Comparison of ENCODE assay signal across 1 cellular context in the genomic region with DNA sequence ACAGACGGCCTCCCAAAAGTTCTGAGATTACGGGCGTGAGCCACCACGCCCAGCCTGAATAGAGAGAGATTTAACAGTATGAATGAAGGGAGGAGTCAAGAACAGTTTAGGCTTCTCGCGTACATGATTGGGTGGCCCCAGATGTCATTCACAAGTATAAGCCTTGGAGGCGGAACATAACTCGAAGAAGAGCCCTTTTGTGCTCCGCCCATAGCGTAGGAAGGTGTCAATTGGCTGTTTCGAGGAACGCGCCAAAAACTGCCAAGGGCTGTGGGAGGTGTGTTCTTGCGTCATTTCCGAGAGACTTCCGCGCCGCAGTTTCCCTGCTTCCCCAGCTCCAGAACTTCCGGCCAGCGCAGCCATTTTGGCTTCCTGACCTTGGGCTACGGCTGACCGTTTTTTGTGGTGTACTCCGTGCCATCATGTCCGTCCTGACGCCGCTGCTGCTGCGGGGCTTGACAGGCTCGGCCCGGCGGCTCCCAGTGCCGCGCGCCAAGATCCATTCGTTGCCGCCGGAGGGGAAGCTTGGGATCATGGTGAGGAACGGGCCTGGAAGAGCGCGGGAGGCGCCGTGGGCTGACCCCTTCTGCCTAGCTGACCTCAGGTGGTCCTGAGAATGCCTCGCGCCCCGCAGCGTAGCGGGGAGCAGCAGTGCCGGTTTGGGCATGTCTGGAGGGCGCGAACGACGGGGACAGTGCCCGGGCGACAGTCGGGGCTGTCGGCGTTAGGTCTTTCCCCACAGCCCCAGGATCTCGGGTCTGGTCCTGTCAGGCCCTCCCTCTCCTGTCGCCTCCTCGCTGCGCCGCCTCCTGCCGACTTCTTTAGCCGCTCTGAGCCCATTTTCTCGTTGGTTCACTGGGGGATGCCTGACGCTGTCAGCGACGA.
TF ChIP-seq lines count a peak whose summit lies in the region.

A gene with protein sequence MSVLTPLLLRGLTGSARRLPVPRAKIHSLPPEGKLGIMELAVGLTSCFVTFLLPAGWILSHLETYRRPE (plus strand): TSS at position 362 of the 885 bp plus-strand sequence. CDS start 61 bp downstream, at position 423.

TF ChIP-seq in HepG2, 621 proteins besides CTCF, POLR2A, EP300 and RAD21 (continued from another document and continues in another):
- TF ChIP-seq, protein P1, sequence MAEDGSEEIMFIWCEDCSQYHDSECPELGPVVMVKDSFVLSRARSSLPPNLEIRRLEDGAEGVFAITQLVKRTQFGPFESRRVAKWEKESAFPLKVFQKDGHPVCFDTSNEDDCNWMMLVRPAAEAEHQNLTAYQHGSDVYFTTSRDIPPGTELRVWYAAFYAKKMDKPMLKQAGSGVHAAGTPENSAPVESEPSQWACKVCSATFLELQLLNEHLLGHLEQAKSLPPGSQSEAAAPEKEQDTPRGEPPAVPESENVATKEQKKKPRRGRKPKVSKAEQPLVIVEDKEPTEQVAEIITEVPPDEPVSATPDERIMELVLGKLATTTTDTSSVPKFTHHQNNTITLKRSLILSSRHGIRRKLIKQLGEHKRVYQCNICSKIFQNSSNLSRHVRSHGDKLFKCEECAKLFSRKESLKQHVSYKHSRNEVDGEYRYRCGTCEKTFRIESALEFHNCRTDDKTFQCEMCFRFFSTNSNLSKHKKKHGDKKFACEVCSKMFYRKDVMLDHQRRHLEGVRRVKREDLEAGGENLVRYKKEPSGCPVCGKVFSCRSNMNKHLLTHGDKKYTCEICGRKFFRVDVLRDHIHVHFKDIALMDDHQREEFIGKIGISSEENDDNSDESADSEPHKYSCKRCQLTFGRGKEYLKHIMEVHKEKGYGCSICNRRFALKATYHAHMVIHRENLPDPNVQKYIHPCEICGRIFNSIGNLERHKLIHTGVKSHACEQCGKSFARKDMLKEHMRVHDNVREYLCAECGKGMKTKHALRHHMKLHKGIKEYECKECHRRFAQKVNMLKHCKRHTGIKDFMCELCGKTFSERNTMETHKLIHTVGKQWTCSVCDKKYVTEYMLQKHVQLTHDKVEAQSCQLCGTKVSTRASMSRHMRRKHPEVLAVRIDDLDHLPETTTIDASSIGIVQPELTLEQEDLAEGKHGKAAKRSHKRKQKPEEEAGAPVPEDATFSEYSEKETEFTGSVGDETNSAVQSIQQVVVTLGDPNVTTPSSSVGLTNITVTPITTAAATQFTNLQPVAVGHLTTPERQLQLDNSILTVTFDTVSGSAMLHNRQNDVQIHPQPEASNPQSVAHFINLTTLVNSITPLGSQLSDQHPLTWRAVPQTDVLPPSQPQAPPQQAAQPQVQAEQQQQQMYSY (CRISPR knock-in tag; IDR thresholded peaks at IDR 0.05) = peak; percentile 65; the same call in 1 of the 2 replicates
- TF ChIP-seq NFRKB (IDR thresholded peaks at IDR 0.05) (no peak), ATF7-NPFF (CRISPR knock-in tag; IDR thresholded peaks at IDR 0.05; ENCODE audit: low read depth) (peak; percentile 78), FLYWCH1 (CRISPR knock-in tag; IDR thresholded peaks at IDR 0.05) (no peak), PCBP2 (optimal IDR thresholded peaks at IDR 0.05; ENCODE audit: low read depth, low read length, poor library complexity, severe bottlenecking) (no peak), RNF2 (conservative IDR thresholded peaks at IDR 0.05; ENCODE audit: low read depth) (no peak), CHD2 (IDR thresholded peaks at IDR 0.05; ENCODE audit: low read depth, low read length) (no peak), DNMT1 (CRISPR knock-in tag; IDR thresholded peaks at IDR 0.05) (no peak), NAIF1 (CRISPR knock-in tag; IDR thresholded peaks at IDR 0.05; ENCODE audit: borderline replicate concordance) (no peak), ZBTB25 (CRISPR knock-in tag; IDR thresholded peaks at IDR 0.05) (no peak), SOX5 (CRISPR knock-in tag; IDR thresholded peaks at IDR 0.05; ENCODE audit: borderline replicate concordance) (peak; percentile 35; the same call in 1 of the 2 replicates), ZNF143 (CRISPR knock-in tag; IDR thresholded peaks at IDR 0.05) (peak; percentile 84), ZFP62 (CRISPR knock-in tag; IDR thresholded peaks at IDR 0.05) (no peak), ZNF674 (CRISPR knock-in tag; IDR thresholded peaks at IDR 0.05; ENCODE audit: low read depth) (no peak), ZNF747 (CRISPR knock-in tag; IDR thresholded peaks at IDR 0.05; ENCODE audit: borderline replicate concordance) (peak; percentile 67; the same call in 1 of the 2 replicates), MLX (CRISPR knock-in tag; IDR thresholded peaks at IDR 0.05) (peak; percentile 38; the same call in 1 of the 2 replicates), POLR2G (IDR thresholded peaks at IDR 0.05; ENCODE audit: low read depth, low read length) (peak; percentile 89), CBFB (CRISPR knock-in tag; IDR thresholded peaks at IDR 0.05) (peak; percentile 50; the same call in 1 of the 2 replicates), TAF1 (CRISPR knock-in tag; IDR thresholded peaks at IDR 0.05) (peak; percentile 91), ZNF263 (CRISPR knock-in tag; IDR thresholded peaks at IDR 0.05) (peak; percentile 40; the same call in 1 of the 2 replicates), ZNF557 (CRISPR knock-in tag; IDR thresholded peaks at IDR 0.05) (peak; percentile 57), HNF4A (CRISPR knock-in tag; IDR thresholded peaks at IDR 0.05) (no peak; the same call in 1 of the 2 replicates), ZNF83 (CRISPR knock-in tag; IDR thresholded peaks at IDR 0.05; ENCODE audit: borderline replicate concordance) (0 out of 2 replicates have a peak, but pooled peaks have one; percentile 23), POLR2AphosphoS5 (IDR thresholded peaks at IDR 0.05; ENCODE audit: low read depth, low read length) (peak; percentile 86), CREB1 (IDR thresholded peaks at IDR 0.05) (peak; percentile 91), CREB1 (CRISPR knock-in tag; IDR thresholded peaks at IDR 0.05) (peak; percentile 99), ZNF414 (CRISPR knock-in tag; IDR thresholded peaks at IDR 0.05) (0 out of 2 replicates have a peak, but pooled peaks have one; percentile 58), GATAD2A (CRISPR knock-in tag; IDR thresholded peaks at IDR 0.05) (peak; percentile 64)
- TF ChIP-seq, protein P2, sequence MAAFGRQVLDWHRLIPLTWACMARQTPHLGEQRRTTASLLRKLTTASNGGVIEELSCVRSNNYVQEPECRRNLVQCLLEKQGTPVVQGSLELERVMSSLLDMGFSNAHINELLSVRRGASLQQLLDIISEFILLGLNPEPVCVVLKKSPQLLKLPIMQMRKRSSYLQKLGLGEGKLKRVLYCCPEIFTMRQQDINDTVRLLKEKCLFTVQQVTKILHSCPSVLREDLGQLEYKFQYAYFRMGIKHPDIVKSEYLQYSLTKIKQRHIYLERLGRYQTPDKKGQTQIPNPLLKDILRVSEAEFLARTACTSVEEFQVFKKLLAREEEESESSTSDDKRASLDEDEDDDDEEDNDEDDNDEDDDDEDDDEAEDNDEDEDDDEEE (CRISPR knock-in tag; IDR thresholded peaks at IDR 0.05) = 0 out of 2 replicates have a peak, but pooled peaks have one; percentile 76
- TF ChIP-seq, protein P3, sequence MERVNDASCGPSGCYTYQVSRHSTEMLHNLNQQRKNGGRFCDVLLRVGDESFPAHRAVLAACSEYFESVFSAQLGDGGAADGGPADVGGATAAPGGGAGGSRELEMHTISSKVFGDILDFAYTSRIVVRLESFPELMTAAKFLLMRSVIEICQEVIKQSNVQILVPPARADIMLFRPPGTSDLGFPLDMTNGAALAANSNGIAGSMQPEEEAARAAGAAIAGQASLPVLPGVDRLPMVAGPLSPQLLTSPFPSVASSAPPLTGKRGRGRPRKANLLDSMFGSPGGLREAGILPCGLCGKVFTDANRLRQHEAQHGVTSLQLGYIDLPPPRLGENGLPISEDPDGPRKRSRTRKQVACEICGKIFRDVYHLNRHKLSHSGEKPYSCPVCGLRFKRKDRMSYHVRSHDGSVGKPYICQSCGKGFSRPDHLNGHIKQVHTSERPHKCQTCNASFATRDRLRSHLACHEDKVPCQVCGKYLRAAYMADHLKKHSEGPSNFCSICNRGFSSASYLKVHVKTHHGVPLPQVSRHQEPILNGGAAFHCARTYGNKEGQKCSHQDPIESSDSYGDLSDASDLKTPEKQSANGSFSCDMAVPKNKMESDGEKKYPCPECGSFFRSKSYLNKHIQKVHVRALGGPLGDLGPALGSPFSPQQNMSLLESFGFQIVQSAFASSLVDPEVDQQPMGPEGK (CRISPR knock-in tag; IDR thresholded peaks at IDR 0.05) = peak; percentile 39; the same call in 1 of the 2 replicates
- TF ChIP-seq, protein P4, sequence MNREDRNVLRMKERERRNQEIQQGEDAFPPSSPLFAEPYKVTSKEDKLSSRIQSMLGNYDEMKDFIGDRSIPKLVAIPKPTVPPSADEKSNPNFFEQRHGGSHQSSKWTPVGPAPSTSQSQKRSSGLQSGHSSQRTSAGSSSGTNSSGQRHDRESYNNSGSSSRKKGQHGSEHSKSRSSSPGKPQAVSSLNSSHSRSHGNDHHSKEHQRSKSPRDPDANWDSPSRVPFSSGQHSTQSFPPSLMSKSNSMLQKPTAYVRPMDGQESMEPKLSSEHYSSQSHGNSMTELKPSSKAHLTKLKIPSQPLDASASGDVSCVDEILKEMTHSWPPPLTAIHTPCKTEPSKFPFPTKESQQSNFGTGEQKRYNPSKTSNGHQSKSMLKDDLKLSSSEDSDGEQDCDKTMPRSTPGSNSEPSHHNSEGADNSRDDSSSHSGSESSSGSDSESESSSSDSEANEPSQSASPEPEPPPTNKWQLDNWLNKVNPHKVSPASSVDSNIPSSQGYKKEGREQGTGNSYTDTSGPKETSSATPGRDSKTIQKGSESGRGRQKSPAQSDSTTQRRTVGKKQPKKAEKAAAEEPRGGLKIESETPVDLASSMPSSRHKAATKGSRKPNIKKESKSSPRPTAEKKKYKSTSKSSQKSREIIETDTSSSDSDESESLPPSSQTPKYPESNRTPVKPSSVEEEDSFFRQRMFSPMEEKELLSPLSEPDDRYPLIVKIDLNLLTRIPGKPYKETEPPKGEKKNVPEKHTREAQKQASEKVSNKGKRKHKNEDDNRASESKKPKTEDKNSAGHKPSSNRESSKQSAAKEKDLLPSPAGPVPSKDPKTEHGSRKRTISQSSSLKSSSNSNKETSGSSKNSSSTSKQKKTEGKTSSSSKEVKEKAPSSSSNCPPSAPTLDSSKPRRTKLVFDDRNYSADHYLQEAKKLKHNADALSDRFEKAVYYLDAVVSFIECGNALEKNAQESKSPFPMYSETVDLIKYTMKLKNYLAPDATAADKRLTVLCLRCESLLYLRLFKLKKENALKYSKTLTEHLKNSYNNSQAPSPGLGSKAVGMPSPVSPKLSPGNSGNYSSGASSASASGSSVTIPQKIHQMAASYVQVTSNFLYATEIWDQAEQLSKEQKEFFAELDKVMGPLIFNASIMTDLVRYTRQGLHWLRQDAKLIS (CRISPR knock-in tag; IDR thresholded peaks at IDR 0.05) = no peak
- TF ChIP-seq, protein P5, sequence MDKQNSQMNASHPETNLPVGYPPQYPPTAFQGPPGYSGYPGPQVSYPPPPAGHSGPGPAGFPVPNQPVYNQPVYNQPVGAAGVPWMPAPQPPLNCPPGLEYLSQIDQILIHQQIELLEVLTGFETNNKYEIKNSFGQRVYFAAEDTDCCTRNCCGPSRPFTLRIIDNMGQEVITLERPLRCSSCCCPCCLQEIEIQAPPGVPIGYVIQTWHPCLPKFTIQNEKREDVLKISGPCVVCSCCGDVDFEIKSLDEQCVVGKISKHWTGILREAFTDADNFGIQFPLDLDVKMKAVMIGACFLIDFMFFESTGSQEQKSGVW (CRISPR knock-in tag; IDR thresholded peaks at IDR 0.05; ENCODE audit: borderline replicate concordance) = no peak
- TF ChIP-seq, protein P6, sequence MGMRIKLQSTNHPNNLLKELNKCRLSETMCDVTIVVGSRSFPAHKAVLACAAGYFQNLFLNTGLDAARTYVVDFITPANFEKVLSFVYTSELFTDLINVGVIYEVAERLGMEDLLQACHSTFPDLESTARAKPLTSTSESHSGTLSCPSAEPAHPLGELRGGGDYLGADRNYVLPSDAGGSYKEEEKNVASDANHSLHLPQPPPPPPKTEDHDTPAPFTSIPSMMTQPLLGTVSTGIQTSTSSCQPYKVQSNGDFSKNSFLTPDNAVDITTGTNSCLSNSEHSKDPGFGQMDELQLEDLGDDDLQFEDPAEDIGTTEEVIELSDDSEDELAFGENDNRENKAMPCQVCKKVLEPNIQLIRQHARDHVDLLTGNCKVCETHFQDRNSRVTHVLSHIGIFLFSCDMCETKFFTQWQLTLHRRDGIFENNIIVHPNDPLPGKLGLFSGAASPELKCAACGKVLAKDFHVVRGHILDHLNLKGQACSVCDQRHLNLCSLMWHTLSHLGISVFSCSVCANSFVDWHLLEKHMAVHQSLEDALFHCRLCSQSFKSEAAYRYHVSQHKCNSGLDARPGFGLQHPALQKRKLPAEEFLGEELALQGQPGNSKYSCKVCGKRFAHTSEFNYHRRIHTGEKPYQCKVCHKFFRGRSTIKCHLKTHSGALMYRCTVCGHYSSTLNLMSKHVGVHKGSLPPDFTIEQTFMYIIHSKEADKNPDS (CRISPR knock-in tag; IDR thresholded peaks at IDR 0.05) = no peak
